ENCODE assay signal across 8 cellular contexts in the genomic region with DNA sequence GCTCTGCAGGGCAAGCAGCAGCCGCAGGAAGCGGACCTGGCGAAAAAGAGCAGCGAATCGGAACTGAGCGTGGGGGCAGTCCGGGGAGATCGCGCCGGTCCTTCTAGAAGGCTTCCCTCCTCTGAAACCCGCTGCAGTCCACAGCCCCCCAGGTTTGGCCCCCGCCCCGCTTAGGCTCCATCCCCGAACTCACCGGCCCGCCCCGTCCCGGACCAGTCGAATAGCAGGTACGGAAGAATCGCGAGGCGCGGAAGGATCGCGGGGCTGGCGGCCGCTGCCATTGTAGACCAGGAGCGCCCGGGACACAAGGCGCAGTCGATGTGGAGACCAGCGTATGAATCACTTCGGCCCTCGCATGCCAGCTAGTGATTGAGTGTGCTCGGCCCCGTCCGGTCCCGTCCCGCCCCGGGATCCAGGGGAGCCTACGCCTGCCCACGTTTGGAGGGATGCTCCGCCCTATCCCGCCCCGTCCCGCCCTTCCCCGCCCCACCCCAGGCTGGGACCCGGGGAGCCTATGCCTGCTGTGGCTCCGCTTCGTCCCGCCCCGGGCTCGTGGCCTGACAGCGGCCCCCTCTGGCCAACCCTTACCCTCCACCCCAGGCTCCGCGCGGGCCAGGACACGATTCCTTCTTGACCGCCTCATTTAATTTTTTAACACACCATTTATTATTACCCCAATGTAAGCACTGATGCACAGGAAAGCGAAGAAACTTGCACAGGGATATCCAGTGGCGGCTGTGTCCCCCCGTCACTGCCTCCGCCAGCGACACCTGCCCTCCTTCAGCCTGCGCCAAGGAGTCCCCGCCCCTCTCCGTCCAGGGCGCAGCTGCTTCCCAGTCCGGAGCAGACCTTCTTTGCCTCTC. TPM values are rescaled to one million over a fixed set of nuclear protein-coding genes. Genes with fewer than 3 reads are reported as not detected.
DNase-seq lines count a peak whose midpoint lies in the region; ATAC-seq and TF ChIP-seq lines count a peak whose summit lies in the region.

A gene (minus strand): TSS at position 336 of the 863 bp plus-strand sequence. CDS start 55 bp downstream, at position 281.

- peaks cover 12 to 29% (median 17%) of the 10 kb centered on the region in 4 donors for H3K4me1 Mint-ChIP-seq in naive thymus-derived CD8-positive, alpha-beta T cell

- H3K4me3 Mint-ChIP-seq in naive thymus-derived CD8-positive, alpha-beta T cell: peak within 1 kb of the TSS; percentile 83 to 94 (median 90)

- POLR2A ChIA-PET in naive thymus-derived CD8-positive, alpha-beta T cell (lab: Charles Lee): no interaction called here

- H4K20me1 ChIP-seq in fibroblast of lung (ENCODE audit: control insufficient read depth, extremely low read depth, insufficient read depth, low read length): no peaks in the 10 kb centered on the region

- peak within 1 kb of the TSS in 8 of 10 donors; percentile 14 to 87 (median 64) for H3K27ac Mint-ChIP-seq in naive thymus-derived CD8-positive, alpha-beta T cell

- peaks cover 4% of the 10 kb centered on the region for H3K4me1 ChIP-seq in fibroblast of lung (ENCODE audit: control insufficient read depth, extremely low read depth, insufficient read depth, low read length)

- H3K9me3 Mint-ChIP-seq in naive thymus-derived CD8-positive, alpha-beta T cell: no peaks in the 10 kb centered on the region

- peak within 1 kb of the TSS; percentile 72 to 84 (median 77) for H3K4me3 ChIP-seq in fibroblast of lung (replicated peaks in 1 of 4; ENCODE audit: control extremely low read depth in 1 of 4, insufficient read depth in 1 of 4, low read depth in 3 of 4, low read length in 4 of 4)

- peak; percentile 95 for DNase-seq in ACHN
- DNase-seq in activated T-helper 1 cell treated with anti-CD3 and anti-CD28 coated beads, Interleukin-2, amount 50 U/mL, for 16 hours (ENCODE audit: low read depth in 1 of 2, low spot score in 1 of 2): peak; percentile 32 to 53
- DNase-seq in fibroblast of lung (ENCODE audit: low read depth in 2 of 2): peak; percentile 91 to 96
- DNase-seq in naive thymus-derived CD8-positive, alpha-beta T cell: peak; percentile 36 to 73 (median 50)
- DNase-seq in stimulated activated CD8-positive, alpha-beta memory T cell treated with anti-CD3 and anti-CD28 coated beads, Interleukin-7, amount 100 ng/mL, for 48 hours (ENCODE audit: extremely low read depth in 1 of 2, low read depth in 1 of 2): peak; percentile 62 to 70

- ATAC-seq in GM18868 (IDR thresholded peaks at IDR 0.05; ENCODE audit: unreplicated experiment) (peak; percentile 80), HG03439 (IDR thresholded peaks at IDR 0.05; ENCODE audit: unreplicated experiment) (peak; percentile 73)
- peak; percentile 79 to 87 for ATAC-seq in naive thymus-derived CD8-positive, alpha-beta T cell

- TF ChIP-seq CTCF in fibroblast of lung (conservative IDR thresholded peaks at IDR 0.05 in 1 of 2, IDR thresholded peaks at IDR 0.05 in 1 of 2; ENCODE audit: low read depth in 1 of 2, low read length in 2 of 2): peak; percentile 39 to 55

- peaks cover 6 to 20% (median 7%) of the 10 kb centered on the region in 5 donors for H3K27me3 Mint-ChIP-seq in naive thymus-derived CD8-positive, alpha-beta T cell

- H3K4me2 ChIP-seq in fibroblast of lung (ENCODE audit: extremely low read depth, insufficient read depth, low read length): peak within 1 kb of the TSS; percentile 68

- in situ Hi-C loops in ACHN (cut with HindIII; ENCODE audit: low pct_ligation_motif_present, low pct_unique_long_range_greater_than_20kb, low sequenced_read_pairs): no loop called here

- peaks cover 0 to 6% (median 1%) of the 10 kb centered on the region in 3 donors for H3K36me3 Mint-ChIP-seq in naive thymus-derived CD8-positive, alpha-beta T cell

- H3K9me3 ChIP-seq in fibroblast of lung (ENCODE audit: control insufficient read depth, insufficient read depth, low read depth, low read length): no peaks in the 10 kb centered on the region

- no peaks in the 10 kb centered on the region for H3K27me3 ChIP-seq in fibroblast of lung (ENCODE audit: control insufficient read depth, insufficient read depth, low read length)

- peak within 1 kb of the TSS; percentile 75 for H3K9ac ChIP-seq in fibroblast of lung (ENCODE audit: insufficient read depth, low read length)

- peak within 1 kb of the TSS; percentile 66 for H3K27ac ChIP-seq in fibroblast of lung (ENCODE audit: insufficient read depth, low read length)

- no peaks in the 10 kb centered on the region for H3K79me2 ChIP-seq in fibroblast of lung (ENCODE audit: control insufficient read depth, insufficient read depth, low read length)

- no peaks in the 10 kb centered on the region for H3K36me3 ChIP-seq in fibroblast of lung (ENCODE audit: control insufficient read depth, insufficient read depth, low read length)

- peak within 1 kb of the TSS; percentile 78 for H2AFZ ChIP-seq in fibroblast of lung (ENCODE audit: low read length)

TF ChIP-seq in PFSK-1, 5 proteins besides CTCF, POLR2A, EP300 and RAD21:
- TF ChIP-seq SIN3A (IDR thresholded peaks at IDR 0.05; ENCODE audit: borderline replicate concordance, insufficient read depth, low read length): peak; percentile 70; the same call in 1 of the 2 replicates
- peak; percentile 79 for TF ChIP-seq POLR2AphosphoS5 (IDR thresholded peaks at IDR 0.05; ENCODE audit: low read depth, low read length)
- TF ChIP-seq, protein P1, sequence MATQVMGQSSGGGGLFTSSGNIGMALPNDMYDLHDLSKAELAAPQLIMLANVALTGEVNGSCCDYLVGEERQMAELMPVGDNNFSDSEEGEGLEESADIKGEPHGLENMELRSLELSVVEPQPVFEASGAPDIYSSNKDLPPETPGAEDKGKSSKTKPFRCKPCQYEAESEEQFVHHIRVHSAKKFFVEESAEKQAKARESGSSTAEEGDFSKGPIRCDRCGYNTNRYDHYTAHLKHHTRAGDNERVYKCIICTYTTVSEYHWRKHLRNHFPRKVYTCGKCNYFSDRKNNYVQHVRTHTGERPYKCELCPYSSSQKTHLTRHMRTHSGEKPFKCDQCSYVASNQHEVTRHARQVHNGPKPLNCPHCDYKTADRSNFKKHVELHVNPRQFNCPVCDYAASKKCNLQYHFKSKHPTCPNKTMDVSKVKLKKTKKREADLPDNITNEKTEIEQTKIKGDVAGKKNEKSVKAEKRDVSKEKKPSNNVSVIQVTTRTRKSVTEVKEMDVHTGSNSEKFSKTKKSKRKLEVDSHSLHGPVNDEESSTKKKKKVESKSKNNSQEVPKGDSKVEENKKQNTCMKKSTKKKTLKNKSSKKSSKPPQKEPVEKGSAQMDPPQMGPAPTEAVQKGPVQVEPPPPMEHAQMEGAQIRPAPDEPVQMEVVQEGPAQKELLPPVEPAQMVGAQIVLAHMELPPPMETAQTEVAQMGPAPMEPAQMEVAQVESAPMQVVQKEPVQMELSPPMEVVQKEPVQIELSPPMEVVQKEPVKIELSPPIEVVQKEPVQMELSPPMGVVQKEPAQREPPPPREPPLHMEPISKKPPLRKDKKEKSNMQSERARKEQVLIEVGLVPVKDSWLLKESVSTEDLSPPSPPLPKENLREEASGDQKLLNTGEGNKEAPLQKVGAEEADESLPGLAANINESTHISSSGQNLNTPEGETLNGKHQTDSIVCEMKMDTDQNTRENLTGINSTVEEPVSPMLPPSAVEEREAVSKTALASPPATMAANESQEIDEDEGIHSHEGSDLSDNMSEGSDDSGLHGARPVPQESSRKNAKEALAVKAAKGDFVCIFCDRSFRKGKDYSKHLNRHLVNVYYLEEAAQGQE (IDR thresholded peaks at IDR 0.05; ENCODE audit: insufficient read depth in 1 of 2, low read depth in 2 of 2, low read length in 2 of 2): 0 out of 4 replicates have a peak, but pooled peaks of 1 of the 2 experiments have one; percentile 10
- TF ChIP-seq TAF1 (IDR thresholded peaks at IDR 0.05; ENCODE audit: borderline replicate concordance, insufficient read depth, low read length): peak; percentile 93; the same call in 1 of the 2 replicates
- peak; percentile 63 for TF ChIP-seq FOXP2 (optimal IDR thresholded peaks at IDR 0.05; ENCODE audit: borderline replicate concordance, extremely low read depth, extremely low read length, insufficient read depth)

RNA-seq across cellular contexts. Expression of the gene that starts here (rescaled TPM):
- polyA plus RNA-seq in PFSK-1 (2012; ENCODE audit: insufficient read length, low read depth): 3.4 TPM
- 6.2 and 10.2 TPM in 2 replicates for total RNA-seq in fibroblast of lung
- 18.8 and 28.8 TPM in 2 replicates for polyA plus RNA-seq in fibroblast of lung
- 6.9 and 12.4 TPM in 2 replicates for polyA plus RNA-seq in fibroblast of lung (2012)
- polyA minus RNA-seq in fibroblast of lung (ENCODE audit: low replicate concordance): 6.7 and 18.5 TPM in 2 replicates
- under 1 TPM in 1 of 2 experiments, not detected in 1; 0.93 TPM for total RNA-seq in naive thymus-derived CD8-positive, alpha-beta T cell
- 1 to 10 TPM in 1 of 3 donors, under 1 TPM in 1, not detected in 1; 0.40 to 1.3 TPM for polyA plus RNA-seq in naive thymus-derived CD8-positive, alpha-beta T cell

Comparison
In these comparisons a context has a peak if more than half of its experiments do, and no peak if none do; other contexts are left out.
1. Peak in every context shown above with its lines: DNase-seq, ATAC-seq, H3K4me3 ChIP-seq and H3K27ac ChIP-seq.
2. DNase-seq: peak in every context shown above with its lines; median percentile 95 in ACHN; 94 in fibroblast of lung; 66 in stimulated activated CD8-positive, alpha-beta memory T cell treated with anti-CD3 and anti-CD28 coated beads, Interleukin-7, amount 100 ng/mL, for 48 hours; 50 in naive thymus-derived CD8-positive, alpha-beta T cell; 42 in activated T-helper 1 cell treated with anti-CD3 and anti-CD28 coated beads, Interleukin-2, amount 50 U/mL, for 16 hours.